29 cellular contexts compared by ENCODE assay signal in the genomic region with DNA sequence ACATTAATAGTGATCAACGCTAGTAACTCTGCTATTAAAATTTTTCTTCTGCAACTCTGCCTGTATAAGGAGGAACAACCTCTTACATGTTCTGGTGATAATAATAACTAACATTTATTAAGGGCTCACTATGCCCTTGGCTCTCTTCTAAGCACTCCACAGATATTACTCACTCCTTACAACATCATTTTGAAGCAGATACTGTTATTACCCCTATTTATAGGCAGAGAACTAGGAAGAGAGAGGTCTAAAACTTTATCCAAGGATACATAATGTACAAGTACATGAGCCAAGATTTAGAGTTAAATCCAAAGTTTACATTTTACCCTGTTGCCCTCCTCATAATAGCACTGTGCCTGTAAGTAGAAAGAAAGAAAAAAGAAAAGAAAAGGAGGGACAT.
"Had no signal": no experiment of that assay in that cellular context is flagged by ENCODE, and none has a peak within 500 bp of the region (broad histone marks: within the 10 kb centered on the region; RNA-seq: fewer than 3 reads in every experiment).

No MANE protein-coding gene starts in this region.

- DNase-seq: naive thymus-derived CD8-positive, alpha-beta T cell; nephron progenitor cell; nucleus accumbens; pancreas; right cardiac atrium; right lobe of liver; sigmoid colon; spleen; stimulated activated CD4-positive, alpha-beta T cell treated with anti-CD3 and anti-CD28 coated beads, Interleukin-12 subunit alpha, Interleukin-12 subunit beta, amount 100 ng/mL, for 4 hours; stimulated activated CD4-positive, alpha-beta T cell treated with anti-CD3 and anti-CD28 coated beads, Interleukin-1b, Interleukin-23, amount 100 ng/mL, for 48 hours; stimulated activated CD4-positive, alpha-beta T cell treated with anti-CD3 and anti-CD28 coated beads, Interleukin-4, amount 100 ng/mL, for 1 hour; stimulated activated CD4-positive, alpha-beta T cell treated with anti-CD3 and anti-CD28 coated beads, Interleukin-4, amount 100 ng/mL, for 4 hours; stimulated activated CD8-positive, alpha-beta memory T cell treated with anti-CD3 and anti-CD28 coated beads, Interleukin-4, amount 100 ng/mL, for 48 hours; stimulated activated naive CD4-positive, alpha-beta T cell; stomach; thyroid gland; trophoblast cell; upper lobe of left lung had no signal

- ATAC-seq: naive thymus-derived CD8-positive, alpha-beta T cell; natural killer cell treated with Interleukin-12 subunit alpha and Interleukin-12 subunit beta and Interleukin-15 and Interleukin-18, amount 100 ng/mL, for 72 hours; pancreas; right lobe of liver; stimulated activated memory B cell treated with anti-CD40 and anti-IgM and Interleukin-4, amounts not matched to agents 10 μg/mL and 1 μg/mL and 100 μg/mL, for 72 hours had no signal

- H3K36me3 Mint-ChIP-seq: naive thymus-derived CD8-positive, alpha-beta T cell; natural killer cell treated with Interleukin-12 subunit alpha and Interleukin-12 subunit beta and Interleukin-15 and Interleukin-18, amount 100 ng/mL, for 72 hours; stimulated activated memory B cell treated with anti-CD40 and anti-IgM and Interleukin-4, amounts not matched to agents 10 μg/mL and 1 μg/mL and 100 μg/mL, for 72 hours had no signal

- H3K9me3 ChIP-seq: neutrophil, pancreas, prostate gland, right lobe of liver, sigmoid colon, spleen, stomach, thoracic aorta, thyroid gland, tibial nerve, upper lobe of left lung, vagina had no signal

- H3K4me1 Mint-ChIP-seq: nephron progenitor cell; neural crest cell; stimulated activated memory B cell treated with anti-CD40 and anti-IgM and Interleukin-4, amounts not matched to agents 10 μg/mL and 1 μg/mL and 100 μg/mL, for 72 hours had no signal

- H3K4me3 Mint-ChIP-seq: naive thymus-derived CD8-positive, alpha-beta T cell; natural killer cell treated with Interleukin-12 subunit alpha and Interleukin-12 subunit beta and Interleukin-15 and Interleukin-18, amount 100 ng/mL, for 72 hours; nephron progenitor cell; neural crest cell; stimulated activated memory B cell treated with anti-CD40 and anti-IgM and Interleukin-4, amounts not matched to agents 10 μg/mL and 1 μg/mL and 100 μg/mL, for 72 hours; stimulated activated naive CD8-positive, alpha-beta T cell treated with anti-CD3 and anti-CD28 coated beads, Interleukin-15, Interleukin-2, amounts not matched to agents 100 ng/mL and 50 ng/mL, for 24 hours had no signal

- H3K4me1 ChIP-seq: pancreas, right lobe of liver, spleen, thyroid gland, upper lobe of left lung, vagina had no signal

- H3K36me3 ChIP-seq: neutrophil, pancreas, prostate gland, right lobe of liver, sigmoid colon, spleen, stomach, thoracic aorta, thyroid gland, tibial nerve, upper lobe of left lung, vagina had no signal

- H3K27me3 Mint-ChIP-seq: stimulated activated memory B cell treated with anti-CD40 and anti-IgM and Interleukin-4, amounts not matched to agents 10 μg/mL and 1 μg/mL and 100 μg/mL, for 72 hours had no signal

- H3K27me3 ChIP-seq: neutrophil, pancreas, right lobe of liver, sigmoid colon, spleen, stomach, thyroid gland, tibial nerve, upper lobe of left lung, vagina had no signal

- H3K27ac Mint-ChIP-seq: naive thymus-derived CD8-positive, alpha-beta T cell; natural killer cell treated with Interleukin-12 subunit alpha and Interleukin-12 subunit beta and Interleukin-15 and Interleukin-18, amount 100 ng/mL, for 72 hours; nephron progenitor cell; stimulated activated memory B cell treated with anti-CD40 and anti-IgM and Interleukin-4, amounts not matched to agents 10 μg/mL and 1 μg/mL and 100 μg/mL, for 72 hours; stimulated activated naive CD8-positive, alpha-beta T cell treated with anti-CD3 and anti-CD28 coated beads, Interleukin-15, Interleukin-2, amounts not matched to agents 100 ng/mL and 50 ng/mL, for 24 hours had no signal

- H3K4me3 ChIP-seq: pancreas, prostate gland, right lobe of liver, sigmoid colon, skin epidermis, smooth muscle cell, spleen, stomach, thoracic aorta, thyroid gland, tibial nerve, upper lobe of left lung, vagina had no signal

- H3K9me3 Mint-ChIP-seq: naive thymus-derived CD8-positive, alpha-beta T cell; natural killer cell treated with Interleukin-12 subunit alpha and Interleukin-12 subunit beta and Interleukin-15 and Interleukin-18, amount 100 ng/mL, for 72 hours; nephron progenitor cell; neural crest cell; stimulated activated memory B cell treated with anti-CD40 and anti-IgM and Interleukin-4, amounts not matched to agents 10 μg/mL and 1 μg/mL and 100 μg/mL, for 72 hours; stimulated activated naive CD8-positive, alpha-beta T cell treated with anti-CD3 and anti-CD28 coated beads, Interleukin-15, Interleukin-2, amounts not matched to agents 100 ng/mL and 50 ng/mL, for 24 hours had no signal

- H3K4me2 ChIP-seq: smooth muscle cell had no signal

- H3K27ac ChIP-seq: neutrophil, pancreas, right lobe of liver, skin epidermis, spleen, stomach, thyroid gland, tibial nerve, upper lobe of left lung, vagina had no signal
